ENCODE assay signal across 9 cellular contexts in the genomic region with DNA sequence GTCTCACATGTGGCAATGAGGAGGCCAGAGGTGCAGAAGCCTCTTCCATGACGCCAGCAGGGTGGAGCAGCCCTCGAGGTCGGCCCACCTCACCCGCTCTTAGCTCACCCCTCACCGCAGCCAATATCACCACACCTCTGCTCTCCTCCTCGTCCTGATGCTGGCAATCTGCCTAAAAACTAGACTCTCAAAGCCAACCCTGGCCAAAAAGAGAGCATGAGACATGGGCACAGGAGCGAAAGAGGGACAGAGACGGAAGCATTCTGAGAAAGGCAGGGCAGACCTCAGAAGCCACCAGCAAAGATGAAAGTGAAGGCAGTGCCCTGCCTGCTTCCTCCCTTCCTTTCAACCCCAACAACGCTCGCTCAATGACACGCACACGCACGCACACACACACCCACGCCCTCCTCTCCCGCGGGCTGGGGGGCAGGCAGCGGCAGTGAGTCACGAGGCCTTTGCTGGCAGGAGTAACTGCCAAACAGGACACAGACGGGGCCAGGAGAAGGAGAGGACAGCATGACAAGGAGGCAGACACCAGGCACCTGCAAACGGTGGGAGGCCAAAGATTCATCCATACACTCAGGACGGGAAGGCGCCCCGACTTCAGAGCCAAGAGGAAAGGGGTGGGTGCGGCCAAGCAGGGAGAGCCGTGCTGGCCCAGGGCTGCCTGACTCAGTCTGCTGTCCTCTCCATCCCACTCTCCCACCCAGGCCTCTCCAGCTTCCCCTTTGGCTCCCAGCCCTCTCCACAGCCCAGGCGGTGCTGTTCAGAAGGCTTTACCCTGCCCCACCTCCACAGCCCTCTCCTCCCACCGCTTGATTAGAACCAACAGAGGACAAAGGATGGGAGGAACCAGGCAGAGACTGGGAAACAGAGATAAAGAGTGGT. TPM values are rescaled to one million over a fixed set of nuclear protein-coding genes. Genes with fewer than 3 reads are reported as not detected.
DNase-seq lines count a peak whose midpoint lies in the region; ATAC-seq and TF ChIP-seq lines count a peak whose summit lies in the region.
"Had no signal": no experiment of that assay in that cellular context is flagged by ENCODE, and none has a peak within 500 bp of the region (broad histone marks: within the 10 kb centered on the region; RNA-seq: fewer than 3 reads in every experiment).

No MANE protein-coding gene starts in this region.

- H3K36me3 ChIP-seq in right atrium auricular region, result peaks cover 18% of the 10 kb centered on the region

- H3K27ac ChIP-seq in right atrium auricular region, result peak overlapping the region; percentile 85 to 91
- H3K27ac ChIP-seq: epithelial cell of prostate had no signal

- H3K4me1 ChIP-seq in right atrium auricular region, result peaks cover 0 to 67% of the 10 kb centered on the region in 2 donors

- DNase-seq in OCI-M1 (lab: John Stamatoyannopoulos, UW) (peak; percentile 83), right atrium auricular region (ENCODE audit: low spot score) (peak; percentile 85), SKM-1 treated with dmso at 0.1 percent for 144 hours (lab: John Stamatoyannopoulos, UW; ENCODE audit: unreplicated experiment) (no peak), NCI-H187 (lab: John Stamatoyannopoulos, UW) (no peak)
- DNase-seq in activated T-helper 1 cell treated with anti-CD3 and anti-CD28 coated beads, Interleukin-2, amount 50 U/mL, for 16 hours (ENCODE audit: low read depth in 1 of 2, low spot score in 1 of 2), result peak; percentile 55 to 73
- peak; percentile 88 for DNase-seq in stimulated activated CD8-positive, alpha-beta memory T cell treated with anti-CD3 and anti-CD28 coated beads, Interleukin-4, amount 100 ng/mL, for 48 hours

- ATAC-seq in GM19023 (IDR thresholded peaks at IDR 0.05; ENCODE audit: unreplicated experiment) (no peak), HG02588 (IDR thresholded peaks at IDR 0.05; ENCODE audit: unreplicated experiment) (no peak)

- H3K4me3 ChIP-seq in right atrium auricular region, result peak overlapping the region in 1 of 2 donors; percentile 18

- H3K9me3 ChIP-seq in right atrium auricular region, result no peaks in the 10 kb centered on the region

- no peak for TF ChIP-seq CTCF in right atrium auricular region (IDR thresholded peaks at IDR 0.05)

- H3K27me3 ChIP-seq in right atrium auricular region, result no peaks in the 10 kb centered on the region

RNA-seq across cellular contexts. Expression of a gene that starts 11.4 kb away (rescaled TPM):
- total RNA-seq in right atrium auricular region, result 10 to 100 TPM; 17.2 to 32.1 TPM

Comparison
In these comparisons a context has a peak if more than half of its experiments do, and no peak if none do; other contexts are left out.
1. DNase-seq: peak in OCI-M1 (single experiment), activated T-helper 1 cell treated with anti-CD3 and anti-CD28 coated beads, Interleukin-2, amount 50 U/mL, for 16 hours (2 of 2), right atrium auricular region (single experiment) and stimulated activated CD8-positive, alpha-beta memory T cell treated with anti-CD3 and anti-CD28 coated beads, Interleukin-4, amount 100 ng/mL, for 48 hours (single experiment); none in SKM-1 treated with dmso at 0.1 percent for 144 hours (single experiment) and NCI-H187 (0 of 2).